10 cellular contexts compared by ENCODE assay signal in the genomic region with DNA sequence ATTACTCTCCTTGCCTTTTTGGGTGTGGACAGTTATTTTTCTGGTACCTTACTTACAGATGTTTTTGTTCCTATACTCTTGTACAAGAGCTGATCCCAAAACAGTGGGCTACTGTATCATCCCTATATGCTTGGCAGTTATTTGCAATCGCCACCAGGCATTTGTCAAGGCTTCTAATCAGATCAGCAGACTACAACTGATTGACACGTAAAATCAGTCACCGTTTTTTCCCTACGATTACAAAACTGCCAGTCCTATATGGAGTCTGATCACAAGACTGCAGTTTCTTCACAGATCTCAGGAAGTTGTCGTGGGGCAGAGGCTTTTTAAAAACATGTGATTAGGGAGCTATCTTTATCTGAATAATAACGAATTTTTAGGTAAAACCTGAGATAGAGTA. TPM values are rescaled to one million over a fixed set of nuclear protein-coding genes. Genes with fewer than 3 reads are reported as not detected.
DNase-seq lines count a peak whose midpoint lies in the region; ATAC-seq and TF ChIP-seq lines count a peak whose summit lies in the region.
"Had no signal": no experiment of that assay in that cellular context is flagged by ENCODE, and none has a peak within 500 bp of the region (broad histone marks: within the 10 kb centered on the region; RNA-seq: fewer than 3 reads in every experiment).

No MANE protein-coding gene starts in this region.

- H4K8ac ChIP-seq in mesenchymal stem cell (ENCODE audit: low read length), result no peak overlapping the region

- H3K4me3 ChIP-seq in mesenchymal stem cell (ENCODE audit: insufficient read depth in 1 of 2, low read depth in 1 of 2, low read length in 2 of 2) (no peak overlapping the region), brain microvascular endothelial cell (ENCODE audit: low read depth, low read length) (no peak overlapping the region)

- no peak for ATAC-seq in activated T-helper 17 cell treated with anti-CD3 and anti-CD28 coated beads, Interleukin-2, amount 50 U/mL, for 72 hours (replicated peaks)
- no peak for ATAC-seq in HG03108 (IDR thresholded peaks at IDR 0.05; ENCODE audit: unreplicated experiment)
- ATAC-seq in GM21717 (IDR thresholded peaks at IDR 0.05; ENCODE audit: unreplicated experiment), result no peak

- H3K27me3 ChIP-seq in mesenchymal stem cell (ENCODE audit: control insufficient read depth in 1 of 2, insufficient read depth in 1 of 2, low read length in 2 of 2), result no peaks in the 10 kb centered on the region
- H3K27me3 ChIP-seq in brain microvascular endothelial cell (replicated peaks), result no peaks in the 10 kb centered on the region

- H3K79me1 ChIP-seq in mesenchymal stem cell (replicated peaks; ENCODE audit: low read length, poor library complexity, severe bottlenecking), result peaks cover 23% of the 10 kb centered on the region

- no peak overlapping the region for H3K23ac ChIP-seq in mesenchymal stem cell (ENCODE audit: low read length in 2 of 2)

- H3K27ac ChIP-seq in mesenchymal stem cell (ENCODE audit: low read length, poor library complexity, severe bottlenecking) (no peak overlapping the region), brain microvascular endothelial cell (no peak overlapping the region)

- peaks cover 44% of the 10 kb centered on the region for H3K4me1 Mint-ChIP-seq in HFFc6 (ENCODE audit: low read depth)
- H3K4me1 Mint-ChIP-seq in activated T-helper 17 cell treated with anti-CD3 and anti-CD28 coated beads, Interleukin-2, amount 50 U/mL, for 72 hours, result peaks cover 34% of the 10 kb centered on the region

- no peak overlapping the region for H4K91ac ChIP-seq in mesenchymal stem cell (ENCODE audit: low read length)

- H3K27ac Mint-ChIP-seq in HFFc6, result peak overlapping the region; percentile 58; the same call in 1 of the 2 replicates
- H3K27ac Mint-ChIP-seq in activated T-helper 17 cell treated with anti-CD3 and anti-CD28 coated beads, Interleukin-2, amount 50 U/mL, for 72 hours, result peak overlapping the region; percentile 43

- H3K9ac ChIP-seq in mesenchymal stem cell (ENCODE audit: low read length), result peak overlapping the region; percentile 29

- peak overlapping the region; percentile 98; the same call in 1 of the 2 replicates for H3K4me3 Mint-ChIP-seq in HFFc6
- peak overlapping the region; percentile 91 for H3K4me3 Mint-ChIP-seq in activated T-helper 17 cell treated with anti-CD3 and anti-CD28 coated beads, Interleukin-2, amount 50 U/mL, for 72 hours

- no peak overlapping the region for H2BK15ac ChIP-seq in mesenchymal stem cell (ENCODE audit: low read depth, poor library complexity, severe bottlenecking)

- H3K36me3 ChIP-seq in mesenchymal stem cell (ENCODE audit: control insufficient read depth in 1 of 2, insufficient read depth in 2 of 2, low read depth in 1 of 2, low read length in 2 of 2) (peaks cover 11 to 42% of the 10 kb centered on the region in 2 experiments), brain microvascular endothelial cell (replicated peaks) (no peaks in the 10 kb centered on the region)

- H2BK12ac ChIP-seq in mesenchymal stem cell (ENCODE audit: low read length in 2 of 2), result no peak overlapping the region

- 98% methylated on average over 6 of the region's 6 CpGs for WGBS in mesenchymal stem cell

- H3K9me3 Mint-ChIP-seq in HFFc6, result no peaks in the 10 kb centered on the region
- H3K9me3 Mint-ChIP-seq in activated T-helper 17 cell treated with anti-CD3 and anti-CD28 coated beads, Interleukin-2, amount 50 U/mL, for 72 hours, result no peaks in the 10 kb centered on the region

- no peak overlapping the region for H3K18ac ChIP-seq in mesenchymal stem cell (ENCODE audit: low read depth in 1 of 2, low read length in 2 of 2)

- H3K4me2 ChIP-seq in mesenchymal stem cell (ENCODE audit: low read length, poor library complexity, severe bottlenecking), result no peak overlapping the region

- H3K14ac ChIP-seq in mesenchymal stem cell (ENCODE audit: low read length in 2 of 2), result no peak overlapping the region

- in situ Hi-C loops in brain microvascular endothelial cell (cut with HindIII; ENCODE audit: low pct_ligation_motif_present, low sequenced_read_pairs), result no loop called here

- H3K4ac ChIP-seq in mesenchymal stem cell (ENCODE audit: low read depth in 1 of 2, low read length in 2 of 2), result no peak overlapping the region

- TF ChIP-seq CTCF in HFFc6 (IDR thresholded peaks at IDR 0.05), result no peak
- no peak for TF ChIP-seq CTCF in brain microvascular endothelial cell (IDR thresholded peaks at IDR 0.05; ENCODE audit: low read depth, low read length, missing control alignments)

- H3K9me3 ChIP-seq in mesenchymal stem cell (ENCODE audit: control insufficient read depth, low read length), result no peaks in the 10 kb centered on the region

- peaks cover 6% of the 10 kb centered on the region for H3K4me1 ChIP-seq in mesenchymal stem cell (ENCODE audit: control insufficient read depth, insufficient read depth, low read depth, low read length)

- peaks cover 9% of the 10 kb centered on the region for H3K36me3 Mint-ChIP-seq in HFFc6 (ENCODE audit: low read depth)
- peaks cover 63% of the 10 kb centered on the region for H3K36me3 Mint-ChIP-seq in activated T-helper 17 cell treated with anti-CD3 and anti-CD28 coated beads, Interleukin-2, amount 50 U/mL, for 72 hours (ENCODE audit: low read depth)

- no peak overlapping the region for H2BK120ac ChIP-seq in mesenchymal stem cell (ENCODE audit: low read depth, low read length)

- H2AK5ac ChIP-seq in mesenchymal stem cell (ENCODE audit: low read length, severe bottlenecking), result no peak overlapping the region

- no peak overlapping the region for H2AFZ ChIP-seq in mesenchymal stem cell (ENCODE audit: low read depth, low read length)

- no peak overlapping the region for H2BK5ac ChIP-seq in mesenchymal stem cell (ENCODE audit: low read depth, low read length, poor library complexity, severe bottlenecking)

- DNase-seq in CD1c-positive myeloid dendritic cell (ENCODE audit: extremely low spot score), result peak; percentile 84
- no peak for DNase-seq in HFFc6
- peak; percentile 10 for DNase-seq in mesenchymal stem cell
- DNase-seq in NCI-H146 (lab: John Stamatoyannopoulos, UW), result no peak
- no peak for DNase-seq in brain microvascular endothelial cell
- DNase-seq: hippocampal formation, NCI-H526 had no signal

- no peaks in the 10 kb centered on the region for H3K27me3 Mint-ChIP-seq in HFFc6 (ENCODE audit: insufficient read depth)
- no peaks in the 10 kb centered on the region for H3K27me3 Mint-ChIP-seq in activated T-helper 17 cell treated with anti-CD3 and anti-CD28 coated beads, Interleukin-2, amount 50 U/mL, for 72 hours

RNA-seq across cellular contexts. Expression of a gene that starts 1.3 kb away (rescaled TPM):
- total RNA-seq in HFFc6 (2021; fragmentation: NEBNext Ultra II Directional; extraction: Animal tissue kit (Norgen Biotek cat#: 25700)), result 10 to 100 TPM; 10.7 to 14.5 (median 12.8) TPM
- total RNA-seq in activated T-helper 17 cell treated with anti-CD3 and anti-CD28 coated beads, Interleukin-2, amount 50 U/mL, for 72 hours, result 10 to 100 TPM; 10.2 to 17.2 TPM
- polyA plus RNA-seq in mesenchymal stem cell (2013, experiment 1 of 2), result 19.0 TPM
- 19.9 TPM for polyA plus RNA-seq in mesenchymal stem cell (2013, experiment 2 of 2)

RNA-seq across cellular contexts. Expression of a gene that starts 1.8 kb away (rescaled TPM):
- total RNA-seq in HFFc6 (2021; fragmentation: NEBNext Ultra II Directional; extraction: Animal tissue kit (Norgen Biotek cat#: 25700)), result 10 to 100 TPM; 12.2 to 20.4 (median 14.2) TPM
- 10 to 100 TPM; 21.9 to 25.4 TPM for total RNA-seq in activated T-helper 17 cell treated with anti-CD3 and anti-CD28 coated beads, Interleukin-2, amount 50 U/mL, for 72 hours
- 11.6 TPM for polyA plus RNA-seq in mesenchymal stem cell (2013, experiment 1 of 2)
- 12.4 TPM for polyA plus RNA-seq in mesenchymal stem cell (2013, experiment 2 of 2)

RNA-seq across cellular contexts. Expression of a gene that starts 20.4 kb away (rescaled TPM):
- total RNA-seq in HFFc6 (2021; fragmentation: NEBNext Ultra II Directional; extraction: Animal tissue kit (Norgen Biotek cat#: 25700)), result 10 to 100 TPM in 1 of 6 experiments, 1 to 10 TPM in 5; 7.9 to 10.1 (median 9.1) TPM
- 10 to 100 TPM in 1 of 2 donors, 1 to 10 TPM in 1; 6.1 to 21.8 TPM for total RNA-seq in activated T-helper 17 cell treated with anti-CD3 and anti-CD28 coated beads, Interleukin-2, amount 50 U/mL, for 72 hours
- polyA plus RNA-seq in mesenchymal stem cell (2013, experiment 1 of 2), result 11.2 TPM
- polyA plus RNA-seq in mesenchymal stem cell (2013, experiment 2 of 2), result 11.7 TPM

RNA-seq across cellular contexts. Expression of a gene that starts 20.6 kb away (rescaled TPM):
- total RNA-seq in HFFc6 (2021; fragmentation: NEBNext Ultra II Directional; extraction: Animal tissue kit (Norgen Biotek cat#: 25700)), result 10 to 100 TPM; 15.3 to 23.6 (median 21.8) TPM
- 10 to 100 TPM; 33.0 to 37.1 TPM for total RNA-seq in activated T-helper 17 cell treated with anti-CD3 and anti-CD28 coated beads, Interleukin-2, amount 50 U/mL, for 72 hours
- 9.6 TPM for polyA plus RNA-seq in mesenchymal stem cell (2013, experiment 1 of 2)
- 9.6 TPM for polyA plus RNA-seq in mesenchymal stem cell (2013, experiment 2 of 2)

Comparison
In these comparisons a context has a peak if more than half of its experiments do, and no peak if none do; other contexts are left out.
1. DNase-seq: peak in CD1c-positive myeloid dendritic cell (single experiment) and mesenchymal stem cell (single experiment); none in HFFc6 (single experiment), NCI-H146 (single experiment) and brain microvascular endothelial cell (single experiment).